ENCODE assay signal across 1 cellular context in the genomic region with DNA sequence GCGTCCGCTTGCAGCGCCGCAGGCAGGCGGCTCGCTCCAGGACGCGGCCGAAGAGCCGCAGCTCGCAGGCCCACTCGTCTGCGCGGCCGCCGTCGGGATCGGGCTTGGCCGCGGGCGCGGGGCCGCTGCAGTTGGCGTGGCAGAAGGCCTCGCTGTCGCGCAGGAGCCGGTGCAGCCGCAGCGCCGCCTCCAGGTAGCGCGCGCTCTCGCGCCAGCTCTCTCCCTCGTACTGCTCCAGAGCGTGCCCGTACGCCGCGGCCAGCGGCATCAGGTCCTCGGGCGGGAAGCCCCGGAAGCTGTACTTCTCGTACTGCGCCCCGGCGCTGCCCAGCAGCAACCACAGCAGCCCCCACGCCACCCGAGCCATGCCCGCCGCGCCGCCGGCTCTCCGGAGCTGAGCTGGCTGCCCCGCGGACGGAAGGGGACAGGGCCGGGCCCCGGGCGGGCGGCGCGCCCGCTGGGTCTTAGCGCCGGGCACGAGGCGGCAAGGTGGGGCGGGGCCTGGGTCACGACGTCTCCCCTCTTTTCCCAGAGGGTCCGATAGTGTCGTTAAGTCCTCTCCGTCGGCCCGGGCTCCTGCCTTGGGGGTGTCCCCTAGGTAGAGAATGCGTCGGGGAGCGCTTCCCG.
A peak's percentile ranks its signal among the peaks of the same experiment; 100 is the strongest.
TF ChIP-seq lines count a peak whose summit lies in the region.

A gene with protein sequence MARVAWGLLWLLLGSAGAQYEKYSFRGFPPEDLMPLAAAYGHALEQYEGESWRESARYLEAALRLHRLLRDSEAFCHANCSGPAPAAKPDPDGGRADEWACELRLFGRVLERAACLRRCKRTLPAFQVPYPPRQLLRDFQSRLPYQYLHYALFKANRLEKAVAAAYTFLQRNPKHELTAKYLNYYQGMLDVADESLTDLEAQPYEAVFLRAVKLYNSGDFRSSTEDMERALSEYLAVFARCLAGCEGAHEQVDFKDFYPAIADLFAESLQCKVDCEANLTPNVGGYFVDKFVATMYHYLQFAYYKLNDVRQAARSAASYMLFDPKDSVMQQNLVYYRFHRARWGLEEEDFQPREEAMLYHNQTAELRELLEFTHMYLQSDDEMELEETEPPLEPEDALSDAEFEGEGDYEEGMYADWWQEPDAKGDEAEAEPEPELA (minus strand): TSS at position 401 of the 627 bp plus-strand sequence. CDS start 34 bp downstream, at position 367.

TF ChIP-seq in HepG2, 621 proteins besides CTCF, POLR2A, EP300 and RAD21 (continued from another document and continues in another):
- TF ChIP-seq, protein P1, sequence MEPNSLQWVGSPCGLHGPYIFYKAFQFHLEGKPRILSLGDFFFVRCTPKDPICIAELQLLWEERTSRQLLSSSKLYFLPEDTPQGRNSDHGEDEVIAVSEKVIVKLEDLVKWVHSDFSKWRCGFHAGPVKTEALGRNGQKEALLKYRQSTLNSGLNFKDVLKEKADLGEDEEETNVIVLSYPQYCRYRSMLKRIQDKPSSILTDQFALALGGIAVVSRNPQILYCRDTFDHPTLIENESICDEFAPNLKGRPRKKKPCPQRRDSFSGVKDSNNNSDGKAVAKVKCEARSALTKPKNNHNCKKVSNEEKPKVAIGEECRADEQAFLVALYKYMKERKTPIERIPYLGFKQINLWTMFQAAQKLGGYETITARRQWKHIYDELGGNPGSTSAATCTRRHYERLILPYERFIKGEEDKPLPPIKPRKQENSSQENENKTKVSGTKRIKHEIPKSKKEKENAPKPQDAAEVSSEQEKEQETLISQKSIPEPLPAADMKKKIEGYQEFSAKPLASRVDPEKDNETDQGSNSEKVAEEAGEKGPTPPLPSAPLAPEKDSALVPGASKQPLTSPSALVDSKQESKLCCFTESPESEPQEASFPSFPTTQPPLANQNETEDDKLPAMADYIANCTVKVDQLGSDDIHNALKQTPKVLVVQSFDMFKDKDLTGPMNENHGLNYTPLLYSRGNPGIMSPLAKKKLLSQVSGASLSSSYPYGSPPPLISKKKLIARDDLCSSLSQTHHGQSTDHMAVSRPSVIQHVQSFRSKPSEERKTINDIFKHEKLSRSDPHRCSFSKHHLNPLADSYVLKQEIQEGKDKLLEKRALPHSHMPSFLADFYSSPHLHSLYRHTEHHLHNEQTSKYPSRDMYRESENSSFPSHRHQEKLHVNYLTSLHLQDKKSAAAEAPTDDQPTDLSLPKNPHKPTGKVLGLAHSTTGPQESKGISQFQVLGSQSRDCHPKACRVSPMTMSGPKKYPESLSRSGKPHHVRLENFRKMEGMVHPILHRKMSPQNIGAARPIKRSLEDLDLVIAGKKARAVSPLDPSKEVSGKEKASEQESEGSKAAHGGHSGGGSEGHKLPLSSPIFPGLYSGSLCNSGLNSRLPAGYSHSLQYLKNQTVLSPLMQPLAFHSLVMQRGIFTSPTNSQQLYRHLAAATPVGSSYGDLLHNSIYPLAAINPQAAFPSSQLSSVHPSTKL (CRISPR knock-in tag; IDR thresholded peaks at IDR 0.05), result 0 out of 2 replicates have a peak, but pooled peaks have one; percentile 5
- TF ChIP-seq, protein P2, sequence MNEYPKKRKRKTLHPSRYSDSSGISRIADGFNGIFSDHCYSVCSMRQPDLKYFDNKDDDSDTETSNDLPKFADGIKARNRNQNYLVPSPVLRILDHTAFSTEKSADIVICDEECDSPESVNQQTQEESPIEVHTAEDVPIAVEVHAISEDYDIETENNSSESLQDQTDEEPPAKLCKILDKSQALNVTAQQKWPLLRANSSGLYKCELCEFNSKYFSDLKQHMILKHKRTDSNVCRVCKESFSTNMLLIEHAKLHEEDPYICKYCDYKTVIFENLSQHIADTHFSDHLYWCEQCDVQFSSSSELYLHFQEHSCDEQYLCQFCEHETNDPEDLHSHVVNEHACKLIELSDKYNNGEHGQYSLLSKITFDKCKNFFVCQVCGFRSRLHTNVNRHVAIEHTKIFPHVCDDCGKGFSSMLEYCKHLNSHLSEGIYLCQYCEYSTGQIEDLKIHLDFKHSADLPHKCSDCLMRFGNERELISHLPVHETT (CRISPR knock-in tag; conservative IDR thresholded peaks at IDR 0.05), result 0 out of 2 replicates have a peak, but pooled peaks have one; percentile 38
- TF ChIP-seq TMF1 (CRISPR knock-in tag; IDR thresholded peaks at IDR 0.05; ENCODE audit: low read depth), result peak; percentile 99
- peak; percentile 80; the same call in 1 of the 2 replicates for TF ChIP-seq MTF1 (CRISPR knock-in tag; IDR thresholded peaks at IDR 0.05)
- peak; percentile 79 for TF ChIP-seq HOXD1 (CRISPR knock-in tag; IDR thresholded peaks at IDR 0.05)
- TF ChIP-seq XBP1 (CRISPR knock-in tag; IDR thresholded peaks at IDR 0.05), result no peak
- TF ChIP-seq KMT2B (CRISPR knock-in tag; IDR thresholded peaks at IDR 0.05), result peak; percentile 47; the same call in 1 of the 2 replicates
- TF ChIP-seq ZFP82 (CRISPR knock-in tag; IDR thresholded peaks at IDR 0.05; ENCODE audit: borderline replicate concordance), result peak; percentile 6; the same call in 1 of the 2 replicates
- peak; percentile 29 for TF ChIP-seq ZNF792 (CRISPR knock-in tag; IDR thresholded peaks at IDR 0.05)
- TF ChIP-seq, protein P3, sequence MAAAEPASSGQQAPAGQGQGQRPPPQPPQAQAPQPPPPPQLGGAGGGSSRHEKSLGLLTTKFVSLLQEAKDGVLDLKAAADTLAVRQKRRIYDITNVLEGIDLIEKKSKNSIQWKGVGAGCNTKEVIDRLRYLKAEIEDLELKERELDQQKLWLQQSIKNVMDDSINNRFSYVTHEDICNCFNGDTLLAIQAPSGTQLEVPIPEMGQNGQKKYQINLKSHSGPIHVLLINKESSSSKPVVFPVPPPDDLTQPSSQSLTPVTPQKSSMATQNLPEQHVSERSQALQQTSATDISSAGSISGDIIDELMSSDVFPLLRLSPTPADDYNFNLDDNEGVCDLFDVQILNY (CRISPR knock-in tag; conservative IDR thresholded peaks at IDR 0.05), result 0 out of 2 replicates have a peak, but pooled peaks have one; percentile 51
- TF ChIP-seq, protein P4, sequence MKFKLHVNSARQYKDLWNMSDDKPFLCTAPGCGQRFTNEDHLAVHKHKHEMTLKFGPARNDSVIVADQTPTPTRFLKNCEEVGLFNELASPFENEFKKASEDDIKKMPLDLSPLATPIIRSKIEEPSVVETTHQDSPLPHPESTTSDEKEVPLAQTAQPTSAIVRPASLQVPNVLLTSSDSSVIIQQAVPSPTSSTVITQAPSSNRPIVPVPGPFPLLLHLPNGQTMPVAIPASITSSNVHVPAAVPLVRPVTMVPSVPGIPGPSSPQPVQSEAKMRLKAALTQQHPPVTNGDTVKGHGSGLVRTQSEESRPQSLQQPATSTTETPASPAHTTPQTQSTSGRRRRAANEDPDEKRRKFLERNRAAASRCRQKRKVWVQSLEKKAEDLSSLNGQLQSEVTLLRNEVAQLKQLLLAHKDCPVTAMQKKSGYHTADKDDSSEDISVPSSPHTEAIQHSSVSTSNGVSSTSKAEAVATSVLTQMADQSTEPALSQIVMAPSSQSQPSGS (CRISPR knock-in tag; IDR thresholded peaks at IDR 0.05), result 0 out of 2 replicates have a peak, but pooled peaks have one; percentile 38
- TF ChIP-seq MED8 (CRISPR knock-in tag; IDR thresholded peaks at IDR 0.05; ENCODE audit: insufficient replicate concordance), result peak; percentile 79
- TF ChIP-seq, protein P5, sequence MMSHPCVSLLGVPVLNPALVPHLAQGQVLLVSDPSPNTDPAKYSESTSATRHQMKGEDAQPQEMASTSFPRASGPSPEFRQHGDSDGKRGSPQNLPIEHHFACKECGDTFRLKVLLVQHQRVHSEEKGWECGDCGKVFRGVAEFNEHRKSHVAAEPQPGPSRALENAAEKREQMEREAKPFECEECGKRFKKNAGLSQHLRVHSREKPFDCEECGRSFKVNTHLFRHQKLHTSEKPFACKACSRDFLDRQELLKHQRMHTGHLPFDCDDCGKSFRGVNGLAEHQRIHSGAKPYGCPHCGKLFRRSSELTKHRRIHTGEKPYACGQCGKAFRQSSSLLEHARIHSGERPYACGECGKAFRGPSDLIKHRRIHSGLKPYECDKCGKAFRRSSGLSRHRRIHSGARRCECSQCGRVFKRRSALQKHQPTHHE (CRISPR knock-in tag; IDR thresholded peaks at IDR 0.05; ENCODE audit: borderline replicate concordance), result peak; percentile 74; the same call in 1 of the 2 replicates
- TF ChIP-seq POGZ (CRISPR knock-in tag; IDR thresholded peaks at IDR 0.05), result peak; percentile 58; the same call in 1 of the 2 replicates
- TF ChIP-seq KMT2A (CRISPR knock-in tag; IDR thresholded peaks at IDR 0.05), result peak; percentile 60; the same call in 1 of the 2 replicates
- TF ChIP-seq, protein P6, sequence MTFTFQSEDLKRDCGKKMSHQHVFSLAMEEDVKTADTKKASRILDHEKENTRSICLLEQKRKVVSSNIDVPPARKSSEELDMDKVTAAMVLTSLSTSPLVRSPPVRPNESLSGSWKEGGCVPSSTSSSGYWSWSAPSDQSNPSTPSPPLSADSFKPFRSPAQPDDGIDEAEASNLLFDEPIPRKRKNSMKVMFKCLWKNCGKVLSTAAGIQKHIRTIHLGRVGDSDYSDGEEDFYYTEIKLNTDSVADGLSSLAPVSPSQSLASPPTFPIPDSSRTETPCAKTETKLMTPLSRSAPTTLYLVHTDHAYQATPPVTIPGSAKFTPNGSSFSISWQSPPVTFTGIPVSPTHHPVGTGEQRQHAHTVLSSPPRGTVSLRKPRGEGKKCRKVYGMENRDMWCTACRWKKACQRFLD (CRISPR knock-in tag; IDR thresholded peaks at IDR 0.05; ENCODE audit: borderline replicate concordance), result peak; percentile 58; the same call in 1 of the 2 replicates
- no peak for TF ChIP-seq SMARCE1 (IDR thresholded peaks at IDR 0.05; ENCODE audit: borderline replicate concordance)
- TF ChIP-seq, protein P7, sequence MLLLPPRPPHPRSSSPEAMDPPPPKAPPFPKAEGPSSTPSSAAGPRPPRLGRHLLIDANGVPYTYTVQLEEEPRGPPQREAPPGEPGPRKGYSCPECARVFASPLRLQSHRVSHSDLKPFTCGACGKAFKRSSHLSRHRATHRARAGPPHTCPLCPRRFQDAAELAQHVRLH (CRISPR knock-in tag; IDR thresholded peaks at IDR 0.05; ENCODE audit: borderline replicate concordance, low read depth), result peak; percentile 78; the same call in 1 of the 2 replicates
- TF ChIP-seq ZNF138 (CRISPR knock-in tag; IDR thresholded peaks at IDR 0.05; ENCODE audit: low read depth), result peak; percentile 85; the same call in 1 of the 2 replicates
- TF ChIP-seq ZNF264 (CRISPR knock-in tag; IDR thresholded peaks at IDR 0.05), result peak; percentile 78
- TF ChIP-seq NKX3-1 (CRISPR knock-in tag; IDR thresholded peaks at IDR 0.05), result peak; percentile 81
- TF ChIP-seq, protein P8, sequence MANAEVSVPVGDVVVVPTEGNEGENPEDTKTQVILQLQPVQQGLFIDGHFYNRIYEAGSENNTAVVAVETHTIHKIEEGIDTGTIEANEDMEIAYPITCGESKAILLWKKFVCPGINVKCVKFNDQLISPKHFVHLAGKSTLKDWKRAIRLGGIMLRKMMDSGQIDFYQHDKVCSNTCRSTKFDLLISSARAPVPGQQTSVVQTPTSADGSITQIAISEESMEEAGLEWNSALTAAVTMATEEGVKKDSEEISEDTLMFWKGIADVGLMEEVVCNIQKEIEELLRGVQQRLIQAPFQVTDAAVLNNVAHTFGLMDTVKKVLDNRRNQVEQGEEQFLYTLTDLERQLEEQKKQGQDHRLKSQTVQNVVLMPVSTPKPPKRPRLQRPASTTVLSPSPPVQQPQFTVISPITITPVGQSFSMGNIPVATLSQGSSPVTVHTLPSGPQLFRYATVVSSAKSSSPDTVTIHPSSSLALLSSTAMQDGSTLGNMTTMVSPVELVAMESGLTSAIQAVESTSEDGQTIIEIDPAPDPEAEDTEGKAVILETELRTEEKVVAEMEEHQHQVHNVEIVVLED (CRISPR knock-in tag; IDR thresholded peaks at IDR 0.05; ENCODE audit: borderline replicate concordance), result peak; percentile 70
- TF ChIP-seq, protein P9, sequence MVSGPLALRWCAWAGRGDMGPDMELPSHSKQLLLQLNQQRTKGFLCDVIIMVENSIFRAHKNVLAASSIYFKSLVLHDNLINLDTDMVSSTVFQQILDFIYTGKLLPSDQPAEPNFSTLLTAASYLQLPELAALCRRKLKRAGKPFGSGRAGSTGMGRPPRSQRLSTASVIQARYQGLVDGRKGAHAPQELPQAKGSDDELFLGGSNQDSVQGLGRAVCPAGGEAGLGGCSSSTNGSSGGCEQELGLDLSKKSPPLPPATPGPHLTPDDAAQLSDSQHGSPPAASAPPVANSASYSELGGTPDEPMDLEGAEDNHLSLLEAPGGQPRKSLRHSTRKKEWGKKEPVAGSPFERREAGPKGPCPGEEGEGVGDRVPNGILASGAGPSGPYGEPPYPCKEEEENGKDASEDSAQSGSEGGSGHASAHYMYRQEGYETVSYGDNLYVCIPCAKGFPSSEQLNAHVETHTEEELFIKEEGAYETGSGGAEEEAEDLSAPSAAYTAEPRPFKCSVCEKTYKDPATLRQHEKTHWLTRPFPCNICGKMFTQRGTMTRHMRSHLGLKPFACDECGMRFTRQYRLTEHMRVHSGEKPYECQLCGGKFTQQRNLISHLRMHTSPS (CRISPR knock-in tag; IDR thresholded peaks at IDR 0.05; ENCODE audit: low read depth), result peak; percentile 46
- TF ChIP-seq HDAC2 (CRISPR knock-in tag; IDR thresholded peaks at IDR 0.05), result peak; percentile 38; the same call in 1 of the 2 replicates
- TF ChIP-seq SP5 (CRISPR knock-in tag; IDR thresholded peaks at IDR 0.05; ENCODE audit: borderline replicate concordance, low read depth), result peak; percentile 34; the same call in 1 of the 2 replicates
- peak; percentile 40 for TF ChIP-seq AGO2 (optimal IDR thresholded peaks at IDR 0.05; ENCODE audit: low read depth, low read length)
- TF ChIP-seq ARHGAP35 (CRISPR knock-in tag; IDR thresholded peaks at IDR 0.05; ENCODE audit: borderline replicate concordance), result no peak; the same call in 1 of the 2 replicates
- TF ChIP-seq, protein P10, sequence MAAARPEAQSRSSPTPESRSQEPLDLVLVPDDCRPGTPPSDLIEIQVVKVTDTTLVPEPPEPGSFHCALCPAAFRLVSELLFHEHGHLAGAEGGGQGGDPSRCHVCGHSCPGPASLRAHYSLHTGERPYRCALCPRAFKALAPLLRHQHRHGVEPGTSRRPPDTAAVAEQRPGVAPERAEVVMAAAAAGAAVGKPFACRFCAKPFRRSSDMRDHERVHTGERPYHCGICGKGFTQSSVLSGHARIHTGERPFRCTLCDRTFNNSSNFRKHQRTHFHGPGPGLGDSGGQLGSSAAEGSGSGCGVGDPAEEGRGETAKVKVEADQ (CRISPR knock-in tag; IDR thresholded peaks at IDR 0.05; ENCODE audit: borderline replicate concordance), result peak; percentile 96
- peak; percentile 92; the same call in 1 of the 2 replicates for TF ChIP-seq ZNF333 (CRISPR knock-in tag; IDR thresholded peaks at IDR 0.05; ENCODE audit: borderline replicate concordance)
- TF ChIP-seq HOXA3 (CRISPR knock-in tag; IDR thresholded peaks at IDR 0.05), result peak; percentile 74
- no peak for TF ChIP-seq SRF (IDR thresholded peaks at IDR 0.05; ENCODE audit: low read depth, low read length)
- TF ChIP-seq ATRX (CRISPR knock-in tag; IDR thresholded peaks at IDR 0.05; ENCODE audit: borderline replicate concordance), result no peak
- peak; percentile 57; the same call in 1 of the 2 replicates for TF ChIP-seq ZNF263 (CRISPR knock-in tag; IDR thresholded peaks at IDR 0.05)
- TF ChIP-seq PPARG (CRISPR knock-in tag; conservative IDR thresholded peaks at IDR 0.05), result 0 out of 2 replicates have a peak, but pooled peaks have one; percentile 15
